Comparison of ENCODE assay signal across 8 cellular contexts in the genomic region with DNA sequence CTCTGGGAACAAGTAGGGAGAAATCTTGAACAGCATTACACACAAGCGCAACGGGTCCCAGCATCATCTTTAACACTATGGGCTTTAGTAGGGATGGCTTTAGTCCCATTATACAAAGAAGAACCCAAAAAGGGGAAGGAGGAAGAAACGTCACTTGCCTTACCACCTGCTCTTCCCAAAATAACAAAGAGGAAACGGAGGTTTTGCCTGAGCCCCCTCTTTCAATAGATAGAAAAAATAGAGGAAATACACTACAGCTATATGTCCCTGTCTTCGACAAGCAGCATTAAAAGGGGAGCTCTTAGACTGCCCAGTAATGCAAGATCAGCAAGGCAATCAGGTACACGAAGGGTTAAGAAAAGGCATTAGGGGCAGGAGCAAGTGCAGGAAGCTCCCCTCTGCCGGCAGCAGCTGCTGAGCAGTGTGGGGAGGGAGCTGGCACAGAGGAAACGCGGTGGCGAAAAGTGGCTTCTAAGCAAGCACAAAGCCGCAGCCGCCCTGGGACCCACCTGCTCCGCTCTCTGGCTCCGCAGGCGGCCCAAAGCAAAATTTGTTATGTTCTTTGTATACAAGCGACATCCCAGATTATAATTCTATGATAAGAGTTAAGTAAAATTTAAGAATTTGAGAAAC.
A peak's percentile ranks its signal among the peaks of the same experiment; 100 is the strongest.
DNase-seq lines count a peak whose midpoint lies in the region; ATAC-seq and TF ChIP-seq lines count a peak whose summit lies in the region.
"Not testable (repeated sequence)": the region's sequence is repeated elsewhere in the genome, so short reads cannot be mapped to it uniquely, and the experiment has no call there.

No MANE protein-coding gene starts in this region.

- not testable (repeated sequence) for H3K9me3 ChIP-seq in mucosa of descending colon, transverse colon

- not testable (repeated sequence) for H3K36me3 Mint-ChIP-seq in T-cell; activated naive CD4-positive, alpha-beta T cell treated with anti-CD3 and anti-CD28 coated beads for 36 hours (ENCODE audit: low read depth)

- H3K4me3 Mint-ChIP-seq in T-cell: peak overlapping the region in 2 of 3 donors; percentile 13 to 42
- H3K4me3 Mint-ChIP-seq in activated naive CD4-positive, alpha-beta T cell treated with anti-CD3 and anti-CD28 coated beads for 36 hours: peak overlapping the region; percentile 38

- not testable (repeated sequence) for H3K4me3 ChIP-seq in mucosa of descending colon, transverse colon

- H3K27ac ChIP-seq in transverse colon: not testable (repeated sequence)

- not testable (repeated sequence) for H3K27me3 Mint-ChIP-seq in T-cell; activated naive CD4-positive, alpha-beta T cell treated with anti-CD3 and anti-CD28 coated beads for 36 hours (ENCODE audit: low read depth)

- H3K9me3 Mint-ChIP-seq in T-cell; activated naive CD4-positive, alpha-beta T cell treated with anti-CD3 and anti-CD28 coated beads for 36 hours: not testable (repeated sequence)

- intact Hi-C loops in activated naive CD4-positive, alpha-beta T cell treated with anti-CD3 and anti-CD28 coated beads for 36 hours (cut with micrococcal nuclease); mucosa of descending colon (cut with DNase I, micrococcal nuclease); transverse colon (cut with DNase I; ENCODE audit: low total_unique reads): not testable (repeated sequence)

- peaks cover 12 to 28% (median 25%) of the 10 kb centered on the region in 3 donors for H3K4me1 Mint-ChIP-seq in T-cell
- H3K4me1 Mint-ChIP-seq in activated naive CD4-positive, alpha-beta T cell treated with anti-CD3 and anti-CD28 coated beads for 36 hours (ENCODE audit: low read depth): peaks cover 10% of the 10 kb centered on the region

- in situ Hi-C loops in transverse colon (cut with MboI; ENCODE audit: low pct_ligation_motif_present in 1 of 4, low pct_unique_long_range_greater_than_20kb in 1 of 4, low sequenced_read_pairs in 3 of 4): not testable (repeated sequence)

- H3K36me3 ChIP-seq in mucosa of descending colon (ENCODE audit: low read depth); transverse colon: not testable (repeated sequence)

- peak overlapping the region in 1 of 2 donors; percentile 23 for H3K27ac Mint-ChIP-seq in T-cell
- not testable (repeated sequence) for H3K27ac Mint-ChIP-seq in activated naive CD4-positive, alpha-beta T cell treated with anti-CD3 and anti-CD28 coated beads for 36 hours

- POLR2A ChIA-PET in T-cell (lab: Charles Lee): not testable (repeated sequence)

- DNase-seq in GF-D8 (lab: John Stamatoyannopoulos, UW) (peak; percentile 15), MV-4-11 (lab: John Stamatoyannopoulos, UW) (peak; percentile 83), T-cell (peak in 20 of 34 experiments; percentile 14 to 58 (median 42)), transverse colon (peak; percentile 48)
- not testable (repeated sequence) for DNase-seq in activated naive CD4-positive, alpha-beta T cell treated with anti-CD3 and anti-CD28 coated beads for 36 hours; mucosa of descending colon

- CTCF ChIA-PET in T-cell (lab: Charles Lee); activated naive CD4-positive, alpha-beta T cell treated with anti-CD3 and anti-CD28 coated beads for 36 hours (lab: Charles Lee): not testable (repeated sequence)

- TF ChIP-seq CTCF in mucosa of descending colon (IDR thresholded peaks at IDR 0.05); transverse colon (IDR thresholded peaks at IDR 0.05): not testable (repeated sequence)

- not testable (repeated sequence) for H3K4me1 ChIP-seq in mucosa of descending colon (ENCODE audit: low read depth); transverse colon

- 38 to 45% methylated on average over 1 to 16 of the region's 16 CpGs for WGBS in transverse colon (ENCODE audit: low coverage in 1 of 2), 2 donors

- H3K27me3 ChIP-seq in transverse colon: not testable (repeated sequence)

- TF ChIP-seq EP300 in transverse colon (IDR thresholded peaks at IDR 0.05; ENCODE audit: low read depth): not testable (repeated sequence)

- ATAC-seq in GM21515 (IDR thresholded peaks at IDR 0.05; ENCODE audit: unreplicated experiment) (peak; percentile 56), HG03432 (IDR thresholded peaks at IDR 0.05; ENCODE audit: unreplicated experiment) (peak; percentile 42), T-cell (replicated peaks in 1 of 4) (peak; percentile 78 to 87 (median 86)), mucosa of descending colon (peak; percentile 70)

- not testable (repeated sequence) for TF ChIP-seq POLR2A in transverse colon (IDR thresholded peaks at IDR 0.05)
